ENCODE assay signal across 24 cellular contexts in the genomic region with DNA sequence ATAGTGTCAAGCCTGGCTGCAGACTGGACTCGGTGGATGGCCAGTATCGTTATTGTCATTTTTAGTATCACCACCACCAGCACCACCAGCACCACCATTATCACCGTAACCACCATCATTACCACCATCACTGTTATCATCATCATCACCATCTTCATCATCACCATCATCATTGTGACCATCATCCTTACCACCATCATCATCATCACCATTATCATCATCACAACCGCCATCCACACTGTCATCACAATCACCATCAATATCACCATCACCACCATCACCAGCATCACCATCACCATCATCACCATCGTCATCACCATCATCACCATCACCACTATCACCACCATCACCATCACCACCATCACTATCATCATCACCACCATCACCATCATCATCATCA.
DNase-seq lines count a peak whose midpoint lies in the region; ATAC-seq, FAIRE-seq and TF ChIP-seq lines count a peak whose summit lies in the region.
"Had no signal": no experiment of that assay in that cellular context is flagged by ENCODE, and none has a peak within 500 bp of the region (broad histone marks: within the 10 kb centered on the region; RNA-seq: fewer than 3 reads in every experiment).

No MANE protein-coding gene starts in this region.

- no peak overlapping the region for H3K23ac ChIP-seq in neuronal stem cell (ENCODE audit: low read depth, low read length, poor library complexity)

- H3K9me3 ChIP-seq in right atrium auricular region (peaks cover 0 to 6% of the 10 kb centered on the region in 2 donors), HEK293 (ENCODE audit: control insufficient read depth, insufficient read depth, low read depth, low read length) (no peaks in the 10 kb centered on the region), K562 (replicated peaks; ENCODE audit: control insufficient read depth, insufficient read depth, low read depth, low read length) (peaks cover 5% of the 10 kb centered on the region; the same call in 1 of the 2 replicates), neuronal stem cell (replicated peaks in 1 of 2; ENCODE audit: control insufficient read depth in 2 of 2, insufficient read depth in 1 of 2, low read depth in 1 of 2, low read length in 2 of 2) (no peaks in the 10 kb centered on the region)

- no peak overlapping the region for H3K14ac ChIP-seq in neuronal stem cell (ENCODE audit: low read length)

- TF ChIP-seq POLR2A in K562 (conservative IDR thresholded peaks at IDR 0.05): no peak

- intact Hi-C loops in Right ventricle myocardium inferior (cut with DNase I): no loop called here
- intact Hi-C loops in K562 (cut with micrococcal nuclease): no loop called here

- H3K4me1 ChIP-seq in right atrium auricular region: no peaks in the 10 kb centered on the region
- no peaks in the 10 kb centered on the region for H3K4me1 ChIP-seq in HEK293 (ENCODE audit: control insufficient read depth, insufficient read depth, low read length)
- H3K4me1 ChIP-seq in K562 (replicated peaks in 1 of 2; ENCODE audit: control insufficient read depth in 2 of 2, insufficient read depth in 2 of 2, low read length in 2 of 2): peaks cover 0 to 20% of the 10 kb centered on the region in 2 experiments; a peak in 3 of 5 replicates
- no peaks in the 10 kb centered on the region for H3K4me1 ChIP-seq in neuronal stem cell (ENCODE audit: control insufficient read depth in 2 of 2, insufficient read depth in 1 of 2, low read depth in 1 of 2, low read length in 2 of 2)

- no peaks in the 10 kb centered on the region for H3K79me2 ChIP-seq in K562 (ENCODE audit: control insufficient read depth, insufficient read depth, low read length)

- no peaks in the 10 kb centered on the region for H3K27me3 Mint-ChIP-seq in activated naive CD8-positive, alpha-beta T cell treated with anti-CD3 and anti-CD28 coated beads, Interleukin-2, amount 50 U/mL, for 24 hours
- H3K27me3 Mint-ChIP-seq: CD4-positive, alpha-beta memory T cell had no signal

- H3K27ac ChIP-seq in right atrium auricular region (no peak overlapping the region), HEK293 (ENCODE audit: extremely low read depth, low read depth, low read length) (no peak overlapping the region), K562 (ENCODE audit: extremely low read depth, low read depth, low read length) (no peak overlapping the region), neuronal stem cell (replicated peaks; ENCODE audit: low read length) (no peak overlapping the region)
- H3K27ac ChIP-seq: 22Rv1 had no signal

- H4K8ac ChIP-seq in neuronal stem cell (ENCODE audit: low read depth, low read length): peak overlapping the region; percentile 54

- H3K27me3 ChIP-seq in right atrium auricular region (no peaks in the 10 kb centered on the region), K562 (ENCODE audit: control insufficient read depth in 2 of 2, insufficient read depth in 2 of 2, low read length in 2 of 2) (peaks cover 20 to 77% of the 10 kb centered on the region in 2 experiments), neuronal stem cell (ENCODE audit: control insufficient read depth in 3 of 3, insufficient read depth in 3 of 3, low read depth in 1 of 3, low read length in 3 of 3) (peaks cover 0 to 1% (median 0%) of the 10 kb centered on the region in 3 experiments), H7 (ENCODE audit: control insufficient read depth, insufficient read depth, low read length) (no peaks in the 10 kb centered on the region; the same call in 1 of the 2 replicates)

- H2BK5ac ChIP-seq in neuronal stem cell (ENCODE audit: low read length): no peak overlapping the region

- H2BK15ac ChIP-seq in neuronal stem cell (ENCODE audit: low read length): no peak overlapping the region

- H3K36me3 ChIP-seq in right atrium auricular region (no peaks in the 10 kb centered on the region), HEK293 (ENCODE audit: control insufficient read depth in 2 of 2, insufficient read depth in 1 of 2, low read length in 2 of 2) (no peaks in the 10 kb centered on the region), K562 (ENCODE audit: control insufficient read depth, insufficient read depth, low read length) (no peaks in the 10 kb centered on the region), neuronal stem cell (replicated peaks in 1 of 2; ENCODE audit: control insufficient read depth in 2 of 2, insufficient read depth in 2 of 2, low read length in 2 of 2) (no peaks in the 10 kb centered on the region), H7 (replicated peaks; ENCODE audit: control insufficient read depth, insufficient read depth, low read length) (no peaks in the 10 kb centered on the region)

- TF ChIP-seq RAD21 in K562 (CRISPR knock-in tag; conservative IDR thresholded peaks at IDR 0.05 in 1 of 2, IDR thresholded peaks at IDR 0.05 in 1 of 2): no peak

- in situ Hi-C loops in K562 (cut with MboI): no loop called here

- H3K4me2 ChIP-seq in K562 (ENCODE audit: insufficient read depth, low read length) (no peak overlapping the region), neuronal stem cell (ENCODE audit: insufficient read depth, low read length, poor library complexity, severe bottlenecking) (no peak overlapping the region)

- no peak overlapping the region for H4K91ac ChIP-seq in neuronal stem cell (ENCODE audit: low read depth, low read length, poor library complexity)

- H3K36me3 Mint-ChIP-seq in activated naive CD8-positive, alpha-beta T cell treated with anti-CD3 and anti-CD28 coated beads, Interleukin-2, amount 50 U/mL, for 24 hours (ENCODE audit: low read depth): no peaks in the 10 kb centered on the region

- H3K9ac ChIP-seq in K562 (ENCODE audit: insufficient read depth in 1 of 2, low read depth in 2 of 2, low read length in 2 of 2): no peak overlapping the region
- no peak overlapping the region for H3K9ac ChIP-seq in neuronal stem cell (ENCODE audit: low read depth, low read length, poor library complexity)

- no peak for TF ChIP-seq EP300 in K562 (IDR thresholded peaks at IDR 0.05; ENCODE audit: low read length)

- no peak overlapping the region for H2AK5ac ChIP-seq in neuronal stem cell (ENCODE audit: low read depth, low read length)

- FAIRE-seq in K562 (lab: Jason Lieb, UNC): no peak
- FAIRE-seq: A204.1, GM12891, GM18507 had no signal

- no peaks in the 10 kb centered on the region for H4K20me1 ChIP-seq in K562 (replicated peaks; ENCODE audit: control insufficient read depth, insufficient read depth, low read length)

- no peaks in the 10 kb centered on the region for H3K9me1 ChIP-seq in K562 (ENCODE audit: control insufficient read depth, insufficient read depth, low read length)

- no peak overlapping the region for H2BK12ac ChIP-seq in neuronal stem cell (ENCODE audit: low read length)

- DNase-seq in Right ventricle myocardium inferior (ENCODE audit: missing footprints): peak; percentile 7
- DNase-seq in right atrium auricular region (ENCODE audit: low spot score): no peak
- DNase-seq in K562 (ENCODE audit: extremely low read depth in 1 of 4, low spot score in 3 of 4): no peak
- no peak for DNase-seq in neuronal stem cell (ENCODE audit: low spot score)
- no peak for DNase-seq in H7
- no peak for DNase-seq in activated naive CD8-positive, alpha-beta T cell treated with anti-CD3 and anti-CD28 coated beads, Interleukin-2, amount 50 U/mL, for 24 hours
- DNase-seq: C1 segment of cervical spinal cord; Calu3; CD4-positive, alpha-beta memory T cell; COR-L47; DMS53; DMS79 treated with DMSO at 0.1 percent for 48 hours; GF-D8; GOT3; H9; HFFc6 had no signal

- POLR2A ChIA-PET in HEK293 (lab: Yijun Ruan, JAX) (no interaction called here), K562 (lab: Yijun Ruan, JAX) (no interaction called here)

- H2AFZ ChIP-seq in K562 (ENCODE audit: low read depth, low read length) (no peak overlapping the region), neuronal stem cell (ENCODE audit: low read length) (no peak overlapping the region)

- H3K4ac ChIP-seq in neuronal stem cell (ENCODE audit: low read length): no peak overlapping the region

- no peaks in the 10 kb centered on the region for H3K9me3 Mint-ChIP-seq in activated naive CD8-positive, alpha-beta T cell treated with anti-CD3 and anti-CD28 coated beads, Interleukin-2, amount 50 U/mL, for 24 hours
- H3K9me3 Mint-ChIP-seq: H9 had no signal

- WGBS in K562 (ENCODE audit: insufficient coverage, low coverage, missing lambda C conversion rate): 8% methylated on average over 5 of the region's 5 CpGs
- 100% methylated on average over 1 of the region's 5 CpGs; no CpG with 5 or more reads in 1 of the 2 donors for WGBS in neuronal stem cell (ENCODE audit: extremely low coverage in 2 of 2, insufficient read length in 2 of 2, insufficient replicate concordance in 1 of 2), 2 donors

- no peak for TF ChIP-seq CTCF in right atrium auricular region (IDR thresholded peaks at IDR 0.05)
- no peak for TF ChIP-seq CTCF in HEK293 (tag by site-specific recombination; IDR thresholded peaks at IDR 0.05)
- no peak for TF ChIP-seq CTCF in K562 (IDR thresholded peaks at IDR 0.05 in 2 of 3, conservative IDR thresholded peaks at IDR 0.05 in 1 of 3; ENCODE audit: insufficient read depth in 2 of 3, low read depth in 1 of 3, low read length in 3 of 3)

- no peak overlapping the region for H3K18ac ChIP-seq in neuronal stem cell (ENCODE audit: low read length)

- no TSS peak for BruUV-seq in K562 (replicated peaks; lab: Mats Ljungman, UMichigan)

- peaks cover 19% of the 10 kb centered on the region for H3K4me1 Mint-ChIP-seq in activated naive CD8-positive, alpha-beta T cell treated with anti-CD3 and anti-CD28 coated beads, Interleukin-2, amount 50 U/mL, for 24 hours

- no peak overlapping the region for H3K27ac Mint-ChIP-seq in activated naive CD8-positive, alpha-beta T cell treated with anti-CD3 and anti-CD28 coated beads, Interleukin-2, amount 50 U/mL, for 24 hours
- H3K27ac Mint-ChIP-seq: B cell; CD4-positive, alpha-beta memory T cell; H9; HFFc6 had no signal

- CTCF ChIA-PET in HEK293 (lab: Yijun Ruan, JAX): no interaction called here
- CTCF ChIA-PET in K562 (lab: Yijun Ruan, JAX; ENCODE audit: low intra/inter-chr PET ratio): no interaction called here

- ATAC-seq in Right ventricle myocardium inferior: no peak
- no peak for ATAC-seq in K562
- ATAC-seq in activated naive CD8-positive, alpha-beta T cell treated with anti-CD3 and anti-CD28 coated beads, Interleukin-2, amount 50 U/mL, for 24 hours: no peak
- no peak for ATAC-seq in HG02885 (IDR thresholded peaks at IDR 0.05; ENCODE audit: poor library complexity, unreplicated experiment)
- ATAC-seq: HCT116 had no signal

- no peak overlapping the region for H2BK120ac ChIP-seq in neuronal stem cell (ENCODE audit: low read depth, low read length)

- no peak overlapping the region for H3K4me3 Mint-ChIP-seq in activated naive CD8-positive, alpha-beta T cell treated with anti-CD3 and anti-CD28 coated beads, Interleukin-2, amount 50 U/mL, for 24 hours
- H3K4me3 Mint-ChIP-seq: B cell; CD4-positive, alpha-beta memory T cell; H9; HFFc6 had no signal

- peaks cover 2% of the 10 kb centered on the region for H3K79me1 ChIP-seq in neuronal stem cell (ENCODE audit: low read depth, low read length)

- H3K4me3 ChIP-seq in right atrium auricular region (no peak overlapping the region), HEK293 (ENCODE audit: low read depth, low read length) (no peak overlapping the region), K562 (no peak overlapping the region), neuronal stem cell (ENCODE audit: low read length in 2 of 2) (no peak overlapping the region), H7 (ENCODE audit: insufficient read depth, low read depth, low read length) (no peak overlapping the region)

TF ChIP-seq in K562, 482 proteins besides CTCF, POLR2A, EP300 and RAD21 (continues in another document):
- no peak for TF ChIP-seq ZNF444 (CRISPR knock-in tag; IDR thresholded peaks at IDR 0.05)
